In the genomic region with DNA sequence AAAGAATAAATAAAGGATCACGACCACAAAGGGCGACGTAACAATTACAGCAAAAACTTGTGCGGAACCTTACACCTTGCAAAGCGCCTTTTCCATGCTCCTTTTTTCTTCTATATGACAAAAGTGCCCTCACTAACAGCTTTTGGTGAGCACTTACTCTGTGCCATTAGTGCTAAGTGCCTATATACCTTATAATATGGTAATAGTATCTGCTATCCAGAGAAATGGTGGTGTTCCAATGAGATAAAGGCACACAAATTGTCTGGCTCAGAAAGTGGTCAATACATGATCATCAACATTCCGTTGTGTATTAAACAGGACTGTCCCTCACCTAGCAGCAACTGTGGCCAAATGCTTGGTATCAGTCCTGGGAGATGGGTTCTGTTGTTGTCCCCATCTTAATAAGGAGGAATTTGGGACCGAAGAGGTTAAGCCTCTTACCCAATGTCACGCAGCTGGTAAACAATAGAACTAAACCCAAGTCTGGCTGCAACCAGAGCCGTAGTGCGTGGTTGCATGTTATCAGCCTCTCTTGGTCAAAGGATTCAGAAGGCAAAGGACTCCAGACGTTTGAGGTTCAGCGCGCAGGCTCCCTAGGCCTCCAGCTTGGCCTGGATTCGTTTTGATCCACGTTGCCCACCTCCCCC, we compare ENCODE assay signal across 7 cellular contexts. TPM values are rescaled to one million over a fixed set of nuclear protein-coding genes. Genes with fewer than 3 reads are reported as not detected.
DNase-seq lines count a peak whose midpoint lies in the region; ATAC-seq and TF ChIP-seq lines count a peak whose summit lies in the region.

No MANE protein-coding gene starts in this region.

- peak overlapping the region; percentile 60 to 92 for H3K27ac ChIP-seq in breast epithelium
- H3K27ac ChIP-seq in psoas muscle, result peak overlapping the region; percentile 99
- H3K27ac ChIP-seq in foreskin keratinocyte, result no peak overlapping the region

- intact Hi-C loops in breast epithelium (cut with DNase I; ENCODE audit: low total_unique reads) (loop anchor here (1.0 to 10.0 kb wide), 3 partner anchors 49 to 131 kb away; partner anchors contain the start of gene CDK9), psoas muscle (cut with DNase I) (loop anchor here (2.0 to 5.0 kb wide), 3 partner anchors 49 to 182 kb away; partner anchors contain the start of gene ST6GALNAC4 (in 1 of the 2))

- H3K4me1 ChIP-seq in breast epithelium, result peaks cover 0 to 11% of the 10 kb centered on the region in 2 donors
- H3K4me1 ChIP-seq in psoas muscle, result peaks cover 19% of the 10 kb centered on the region
- peaks cover 9% of the 10 kb centered on the region for H3K4me1 ChIP-seq in foreskin keratinocyte

- H3K27me3 ChIP-seq in breast epithelium, result no peaks in the 10 kb centered on the region
- peaks cover 0 to 1% (median 0%) of the 10 kb centered on the region in 3 donors for H3K27me3 ChIP-seq in psoas muscle (ENCODE audit: insufficient read depth in 3 of 3, low read length in 2 of 3)
- H3K27me3 ChIP-seq in foreskin keratinocyte, result no peaks in the 10 kb centered on the region

- ATAC-seq in GM18909 (IDR thresholded peaks at IDR 0.05; ENCODE audit: poor library complexity, unreplicated experiment) (peak; percentile 10), HG03066 (IDR thresholded peaks at IDR 0.05; ENCODE audit: low read depth, unreplicated experiment) (peak; percentile 6), psoas muscle (no peak), foreskin keratinocyte (no peak)

- TF ChIP-seq CTCF in breast epithelium (IDR thresholded peaks at IDR 0.05) (peak in 1 of 3 donors; percentile 5), psoas muscle (IDR thresholded peaks at IDR 0.05) (no peak), foreskin keratinocyte (conservative IDR thresholded peaks at IDR 0.05) (no peak)

- no peak for TF ChIP-seq POLR2A in breast epithelium (IDR thresholded peaks at IDR 0.05)

- WGBS in psoas muscle, 3 donors, result 23 to 25% (median 25%) methylated on average over 15 of the region's 15 CpGs

- H3K36me3 ChIP-seq in breast epithelium (no peaks in the 10 kb centered on the region), psoas muscle (ENCODE audit: insufficient read depth in 1 of 2, low read depth in 1 of 2) (peaks cover 0 to 46% of the 10 kb centered on the region in 2 donors)

- H3K4me3 ChIP-seq in breast epithelium, result peak overlapping the region in 1 of 3 donors; percentile 82
- H3K4me3 ChIP-seq in psoas muscle, result peak overlapping the region; percentile 97

- H3K9me3 ChIP-seq in breast epithelium (no peaks in the 10 kb centered on the region), psoas muscle (no peaks in the 10 kb centered on the region)

- no peak for DNase-seq in breast epithelium (ENCODE audit: low spot score in 2 of 2)
- DNase-seq in psoas muscle, result no peak
- no peak for DNase-seq in effector CD8-positive, alpha-beta T cell (lab: John Stamatoyannopoulos, UW)
- DNase-seq in NOMO-1 (lab: John Stamatoyannopoulos, UW; ENCODE audit: unreplicated experiment in 2 of 2), result no peak
- no peak for DNase-seq in foreskin keratinocyte

RNA-seq across cellular contexts. Expression of gene TOR2A, which starts 0.6 kb away (rescaled TPM):
- total RNA-seq in breast epithelium, result 10 to 100 TPM in 1 of 3 donors, 1 to 10 TPM in 2; 9.5 to 16.7 (median 9.6) TPM
- 1 to 10 TPM; 2.8 to 6.7 (median 4.0) TPM for total RNA-seq in psoas muscle
- 1 to 10 TPM; 4.6 to 6.9 (median 5.0) TPM for polyA plus RNA-seq in psoas muscle
- 9.2 and 10.8 TPM in 2 replicates for total RNA-seq in foreskin keratinocyte
- 16.7 and 18.5 TPM in 2 replicates for polyA plus RNA-seq in foreskin keratinocyte

RNA-seq across cellular contexts. Expression of gene TTC16, which starts 19.8 kb away (rescaled TPM):
- total RNA-seq in breast epithelium (under 1 TPM; under 0.01 to 0.59 (median 0.16) TPM), psoas muscle (under 1 TPM in 1 of 4 donors, not detected in 3; 0.10 TPM), foreskin keratinocyte (not detected in 2 replicates)
- polyA plus RNA-seq in psoas muscle (under 1 TPM in 2 of 3 donors, not detected in 1; 0.01 to 0.03 TPM), foreskin keratinocyte (not detected in 2 replicates)

RNA-seq across cellular contexts. Expression of gene PTRH1, which starts 20.2 kb away (rescaled TPM):
- 10 to 100 TPM; 19.0 to 26.2 (median 23.3) TPM for total RNA-seq in breast epithelium
- total RNA-seq in psoas muscle, result 10 to 100 TPM in 3 of 4 donors, 1 to 10 TPM in 1; 7.9 to 37.7 (median 13.3) TPM
- polyA plus RNA-seq in psoas muscle, result 10 to 100 TPM; 21.8 to 44.6 (median 36.2) TPM
- 28.9 and 33.4 TPM in 2 replicates for total RNA-seq in foreskin keratinocyte
- 39.8 and 51.1 TPM in 2 replicates for polyA plus RNA-seq in foreskin keratinocyte

RNA-seq across cellular contexts. Expression of gene CFAP157, which starts 28.9 kb away (rescaled TPM):
- 1 to 10 TPM in 2 of 3 donors, not detected in 1; 2.0 TPM for total RNA-seq in breast epithelium
- total RNA-seq in psoas muscle, result under 1 TPM in 1 of 4 donors, not detected in 3; 0.10 TPM
- polyA plus RNA-seq in psoas muscle, result under 1 TPM; 0.18 to 0.34 (median 0.27) TPM
- total RNA-seq in foreskin keratinocyte, result not detected in 2 replicates
- 0.02 TPM in 1 of 2 replicates, not detected in the other for polyA plus RNA-seq in foreskin keratinocyte

RNA-seq across cellular contexts. Expression of gene SH2D3C, which starts 42.8 kb away (rescaled TPM):
- total RNA-seq in breast epithelium, result 10 to 100 TPM in 1 of 3 donors, 1 to 10 TPM in 2; 6.0 to 15.4 (median 6.9) TPM
- 10 to 100 TPM in 2 of 4 donors, 1 to 10 TPM in 2; 8.3 to 12.0 (median 10.3) TPM for total RNA-seq in psoas muscle
- polyA plus RNA-seq in psoas muscle, result 10 to 100 TPM in 1 of 3 donors, 1 to 10 TPM in 2; 5.3 to 10.0 (median 8.4) TPM
- total RNA-seq in foreskin keratinocyte, result 0.17 and 0.28 TPM in 2 replicates
- 0.16 and 0.28 TPM in 2 replicates for polyA plus RNA-seq in foreskin keratinocyte

Comparison
In these comparisons a context has a peak if more than half of its experiments do, and no peak if none do; other contexts are left out.
1. ATAC-seq: peak in GM18909 (single experiment) and HG03066 (single experiment); none in psoas muscle (0 of 4) and foreskin keratinocyte (single experiment).